21 cellular contexts compared by ENCODE assay signal in the genomic region with DNA sequence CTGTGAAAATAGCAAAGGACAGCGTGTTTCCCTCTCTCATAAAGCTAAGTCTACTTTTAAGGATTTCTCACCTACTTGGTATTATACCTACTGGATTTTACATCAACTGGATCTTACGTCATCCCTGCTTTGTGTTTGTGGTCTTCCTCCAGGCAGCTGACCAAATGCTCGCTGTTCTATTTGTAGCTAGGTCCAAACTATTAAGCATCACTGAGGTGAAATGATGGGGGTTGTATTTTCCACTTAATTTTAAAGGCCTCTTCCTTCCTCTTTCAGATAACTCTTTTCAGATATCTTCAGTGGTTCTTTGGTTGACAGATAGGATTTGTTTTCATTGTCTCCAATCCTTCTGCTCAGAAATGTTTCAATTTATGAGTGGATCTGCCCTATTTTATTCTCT.
"Had no signal": no experiment of that assay in that cellular context is flagged by ENCODE, and none has a peak within 500 bp of the region (broad histone marks: within the 10 kb centered on the region; RNA-seq: fewer than 3 reads in every experiment).

No MANE protein-coding gene starts in this region.

- ATAC-seq: activated naive CD8-positive, alpha-beta T cell treated with anti-CD3 and anti-CD28 coated beads, Interleukin-2, amount 50 U/mL, for 24 hours; heart left ventricle; left colon; mucosa of descending colon; naive thymus-derived CD8-positive, alpha-beta T cell; right lobe of liver; WTC11 had no signal

- H3K27me3 ChIP-seq: esophagus squamous epithelium, heart left ventricle, right lobe of liver, spleen, transverse colon had no signal

- H3K4me3 ChIP-seq: esophagus squamous epithelium, heart left ventricle, mucosa of descending colon, right lobe of liver, spleen, transverse colon had no signal

- H3K27ac Mint-ChIP-seq: activated naive CD8-positive, alpha-beta T cell treated with anti-CD3 and anti-CD28 coated beads, Interleukin-2, amount 50 U/mL, for 24 hours; naive thymus-derived CD8-positive, alpha-beta T cell; progenitor cell of endocrine pancreas; WTC11 had no signal

- H3K9me3 ChIP-seq: esophagus squamous epithelium, heart left ventricle, mucosa of descending colon, right lobe of liver, spleen, transverse colon had no signal

- H3K36me3 ChIP-seq: esophagus squamous epithelium, heart left ventricle, right lobe of liver, spleen, transverse colon had no signal

- H3K27ac ChIP-seq: esophagus squamous epithelium, heart left ventricle, right lobe of liver, spleen, transverse colon had no signal

- H3K36me3 Mint-ChIP-seq: naive thymus-derived CD8-positive, alpha-beta T cell; WTC11 had no signal

- FAIRE-seq: astrocyte had no signal

- DNase-seq: activated CD4-positive, alpha-beta T cell treated with anti-CD3 and anti-CD28 coated beads for 48 hours; activated CD8-positive, alpha-beta memory T cell treated with anti-CD3 and anti-CD28 coated beads for 24 hours; activated naive CD4-positive, alpha-beta T cell treated with Interleukin-2 at 50 U/mL for 16 hours; activated naive CD8-positive, alpha-beta T cell treated with anti-CD3 and anti-CD28 coated beads, Interleukin-2, amount 50 U/mL, for 24 hours; esophagus squamous epithelium; foreskin fibroblast; heart left ventricle; left colon; mammary epithelial cell; mucosa of descending colon; naive thymus-derived CD8-positive, alpha-beta T cell; nucleus accumbens; right lobe of liver; spleen; stimulated activated CD4-positive, alpha-beta T cell treated with anti-CD3 and anti-CD28 coated beads, Interleukin-1b, Interleukin-23, amount 100 ng/mL, for 48 hours; stimulated activated naive CD4-positive, alpha-beta T cell; substantia nigra; transverse colon had no signal

- H3K9me3 Mint-ChIP-seq: activated naive CD8-positive, alpha-beta T cell treated with anti-CD3 and anti-CD28 coated beads, Interleukin-2, amount 50 U/mL, for 24 hours; naive thymus-derived CD8-positive, alpha-beta T cell; WTC11 had no signal

- H3K27me3 Mint-ChIP-seq: activated naive CD8-positive, alpha-beta T cell treated with anti-CD3 and anti-CD28 coated beads, Interleukin-2, amount 50 U/mL, for 24 hours; naive thymus-derived CD8-positive, alpha-beta T cell; progenitor cell of endocrine pancreas had no signal

- H3K4me3 Mint-ChIP-seq: activated naive CD8-positive, alpha-beta T cell treated with anti-CD3 and anti-CD28 coated beads, Interleukin-2, amount 50 U/mL, for 24 hours; naive thymus-derived CD8-positive, alpha-beta T cell; WTC11 had no signal

- H3K4me1 ChIP-seq: right lobe of liver, transverse colon had no signal
